Comparison of ENCODE assay signal across 8 cellular contexts in genomic region chr2:64654063-64654811, GRCh38.
A peak's percentile ranks its signal among the peaks of the same experiment; 100 is the strongest.
DNase-seq lines count a peak whose midpoint lies in the region; ATAC-seq and TF ChIP-seq lines count a peak whose summit lies in the region.

No MANE protein-coding gene starts in this region.

- ATAC-seq in GM21526 (IDR thresholded peaks at IDR 0.05; ENCODE audit: low FRiP score, unreplicated experiment) = peak; percentile 41

- TF ChIP-seq CTCF in RWPE1 (conservative IDR thresholded peaks at IDR 0.05; ENCODE audit: low read depth) = no peak
- TF ChIP-seq CTCF in fibroblast of pulmonary artery (IDR thresholded peaks at IDR 0.05; ENCODE audit: low read length, missing control alignments) = no peak

- H3K27ac ChIP-seq in HUES6 (ENCODE audit: low read depth, low read length) (peak overlapping the region; percentile 76; the same call in 1 of the 2 replicates), RWPE1 (peak overlapping the region; percentile 97)

- peaks cover 23% of the 10 kb centered on the region for H3K27me3 ChIP-seq in HUES6 (ENCODE audit: control insufficient read depth, insufficient read depth, low read length)

- DNase-seq in DMS 273 treated with DMSO at 0.1 percent for 48 hours (lab: John Stamatoyannopoulos, UW) (peak; percentile 42), RWPE1 (ENCODE audit: low spot score) (peak; percentile 58), fibroblast of pulmonary artery (ENCODE audit: low read depth) (peak; percentile 86), nucleus accumbens (lab: John Stamatoyannopoulos, UW) (peak in 35 of 56 donors; percentile 37 to 85 (median 71)), 8988T (no peak)
- DNase-seq in activated effector memory CD4-positive, alpha-beta T cell treated with Interleukin-2 at 50 U/mL for 16 hours = peak; percentile 51

- no peaks in the 10 kb centered on the region for H3K9me3 ChIP-seq in HUES6 (ENCODE audit: control insufficient read depth, insufficient read depth, low read depth, low read length)

- peaks cover 34% of the 10 kb centered on the region for H3K4me1 ChIP-seq in HUES6 (ENCODE audit: control insufficient read depth, insufficient read depth, low read length)

- POLR2A ChIA-PET in RWPE1 (lab: Yijun Ruan, JAX; ENCODE audit: low non-redundant PET) = interaction anchor here (0.5 to 1.9 kb wide), 7 partner anchors 9 to 115 kb away, joined by 3 to 6 read pairs (median 4); no protein-coding TSS in a partner anchor

- CTCF ChIA-PET in RWPE1 (lab: Yijun Ruan, JAX) = interaction anchor here (0.6 to 1.9 kb wide), 8 partner anchors 11 to 213 kb away, joined by 3 to 8 read pairs (median 3); no protein-coding TSS in a partner anchor

- H3K4me3 ChIP-seq in HUES6 (ENCODE audit: low read depth, low read length) (peak overlapping the region; percentile 93), fibroblast of pulmonary artery (replicated peaks; ENCODE audit: low read depth, low read length) (peak overlapping the region; percentile 71)

- peak overlapping the region; percentile 89 for H3K9ac ChIP-seq in HUES6 (ENCODE audit: low read length)

- H3K36me3 ChIP-seq in HUES6 (ENCODE audit: control insufficient read depth, insufficient read depth, low read length) = no peaks in the 10 kb centered on the region
